1 cellular context compared by ENCODE assay signal in the genomic region with DNA sequence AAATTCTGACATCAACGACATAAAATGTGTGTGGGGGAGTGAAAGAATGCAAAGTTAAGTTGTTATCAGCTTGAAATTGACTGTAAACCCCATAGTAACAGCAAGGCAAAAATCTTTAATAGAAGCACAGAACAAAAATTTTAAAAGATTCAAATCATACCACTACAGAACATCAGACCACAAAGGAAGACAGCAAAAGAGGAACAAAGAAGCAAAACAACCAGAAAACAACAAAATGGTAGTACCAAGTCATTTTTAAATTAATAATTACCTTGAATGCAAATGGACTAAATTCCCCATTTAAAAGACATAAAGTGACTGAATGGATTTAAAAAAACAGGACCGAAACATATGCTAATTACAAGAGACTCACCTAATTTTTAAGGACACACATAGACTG.
TF ChIP-seq lines count a peak whose summit lies in the region.

No MANE protein-coding gene starts in this region.

TF ChIP-seq in HepG2, 621 proteins besides CTCF, POLR2A, EP300 and RAD21:
- TF ChIP-seq, protein P1, sequence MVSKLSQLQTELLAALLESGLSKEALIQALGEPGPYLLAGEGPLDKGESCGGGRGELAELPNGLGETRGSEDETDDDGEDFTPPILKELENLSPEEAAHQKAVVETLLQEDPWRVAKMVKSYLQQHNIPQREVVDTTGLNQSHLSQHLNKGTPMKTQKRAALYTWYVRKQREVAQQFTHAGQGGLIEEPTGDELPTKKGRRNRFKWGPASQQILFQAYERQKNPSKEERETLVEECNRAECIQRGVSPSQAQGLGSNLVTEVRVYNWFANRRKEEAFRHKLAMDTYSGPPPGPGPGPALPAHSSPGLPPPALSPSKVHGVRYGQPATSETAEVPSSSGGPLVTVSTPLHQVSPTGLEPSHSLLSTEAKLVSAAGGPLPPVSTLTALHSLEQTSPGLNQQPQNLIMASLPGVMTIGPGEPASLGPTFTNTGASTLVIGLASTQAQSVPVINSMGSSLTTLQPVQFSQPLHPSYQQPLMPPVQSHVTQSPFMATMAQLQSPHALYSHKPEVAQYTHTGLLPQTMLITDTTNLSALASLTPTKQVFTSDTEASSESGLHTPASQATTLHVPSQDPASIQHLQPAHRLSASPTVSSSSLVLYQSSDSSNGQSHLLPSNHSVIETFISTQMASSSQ (IDR thresholded peaks at IDR 0.05; ENCODE audit: low read depth) = no peak
- TF ChIP-seq, protein P1 (CRISPR knock-in tag; IDR thresholded peaks at IDR 0.05; ENCODE audit: borderline replicate concordance) = no peak
- TF ChIP-seq RBFOX2 (IDR thresholded peaks at IDR 0.05; ENCODE audit: low read depth, low read length) (peak; percentile 55; the same call in 1 of the 2 replicates), ZFP36L1 (CRISPR knock-in tag; IDR thresholded peaks at IDR 0.05) (no peak)
